ENCODE assay signal across 35 cellular contexts in the genomic region with DNA sequence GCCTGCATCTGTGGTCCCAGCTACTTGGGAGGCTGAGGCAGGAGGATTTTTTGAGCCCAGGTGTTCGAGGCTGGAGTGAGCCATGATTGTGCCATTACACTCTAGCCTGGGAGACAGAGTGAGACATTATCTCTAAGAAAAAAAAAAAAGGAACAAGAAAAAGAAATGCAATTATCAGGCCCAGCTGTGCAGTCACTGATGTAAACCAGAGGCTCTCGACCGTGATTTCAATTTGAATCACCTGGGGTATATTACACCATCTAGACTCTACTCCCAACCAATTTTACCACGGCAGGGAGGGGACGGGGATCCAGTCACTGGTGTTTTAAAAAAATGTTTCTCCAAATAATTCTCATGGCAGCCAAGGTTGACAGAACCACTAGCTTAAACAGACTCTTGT. TPM values are rescaled to one million over a fixed set of nuclear protein-coding genes. Genes with fewer than 3 reads are reported as not detected.
"Had no signal": no experiment of that assay in that cellular context is flagged by ENCODE, and none has a peak within 500 bp of the region (broad histone marks: within the 10 kb centered on the region; RNA-seq: fewer than 3 reads in every experiment).

No MANE protein-coding gene starts in this region.

- H3K9me3 ChIP-seq: body of pancreas, gastrocnemius medialis had no signal

- H3K4me3 ChIP-seq: adrenal gland, body of pancreas, esophagus muscularis mucosa, gastrocnemius medialis, heart left ventricle had no signal

- DNase-seq: activated CD4-positive, alpha-beta memory T cell treated with anti-CD3 and anti-CD28 coated beads for 36 hours; activated CD4-positive, alpha-beta T cell treated with anti-CD3 and anti-CD28 coated beads for 36 hours; activated CD4-positive, alpha-beta T cell treated with anti-CD3 and anti-CD28 coated beads, Interleukin-2, amount 10 ng/mL, durations not matched to agents 24 days and 14 days; activated CD4-positive, CD25-positive, alpha-beta regulatory T cell; activated CD4-positive, CD25-positive, alpha-beta regulatory T cell treated with anti-CD3 and anti-CD28 coated beads, Interleukin-2, amount 50 U/mL, for 72 hours; activated CD8-positive, alpha-beta memory T cell treated with anti-CD3 and anti-CD28 coated beads, Interleukin-2, amount 10 ng/mL, durations not matched to agents 7 days and 5 days; activated CD8-positive, alpha-beta memory T cell treated with anti-CD3 and anti-CD28 coated beads, Interleukin-2, amount 50 U/mL, for 4 hours; activated CD8-positive, alpha-beta T cell treated with anti-CD3 and anti-CD28 coated beads, Interleukin-2, amount 10 ng/mL, durations not matched to agents 7 days and 5 days; activated effector memory CD4-positive, alpha-beta T cell treated with anti-CD3 and anti-CD28 coated beads, Interleukin-2, amount 50 U/mL, for 16 hours; activated naive CD4-positive, alpha-beta T cell treated with anti-CD3 and anti-CD28 coated beads for 36 hours; activated naive CD8-positive, alpha-beta T cell treated with anti-CD3 and anti-CD28 coated beads for 36 hours; activated naive CD8-positive, alpha-beta T cell treated with anti-CD3 and anti-CD28 coated beads, Interleukin-2, amount 50 U/mL, for 24 hours; activated T-cell treated with anti-CD3 and anti-CD28 coated beads, Interleukin-2, amount 50 U/mL, for 1 hour; activated T-cell treated with anti-CD3 and anti-CD28 coated beads, Interleukin-2, amount 50 U/mL, for 48 hours; adrenal gland; amygdala; aorta; body of pancreas; caudate nucleus; cortex of kidney; dermis blood vessel endothelial cell; effector CD4-positive, alpha-beta T cell; effector memory CD8-positive, alpha-beta T cell; erythroblast; foreskin keratinocyte; gastrocnemius medialis; glutamatergic neuron; heart left ventricle had no signal

- FAIRE-seq: colon had no signal

- H3K36me3 Mint-ChIP-seq: activated CD4-positive, alpha-beta memory T cell treated with anti-CD3 and anti-CD28 coated beads for 36 hours; activated CD8-positive, alpha-beta memory T cell treated with anti-CD3 and anti-CD28 coated beads, Interleukin-2, amount 10 ng/mL, durations not matched to agents 7 days and 5 days; activated naive CD8-positive, alpha-beta T cell treated with anti-CD3 and anti-CD28 coated beads for 36 hours had no signal

- ATAC-seq: activated CD4-positive, alpha-beta T cell treated with anti-CD3 and anti-CD28 coated beads for 36 hours; activated CD8-positive, alpha-beta memory T cell treated with anti-CD3 and anti-CD28 coated beads, Interleukin-2, amount 10 ng/mL, durations not matched to agents 7 days and 5 days; activated CD8-positive, alpha-beta T cell treated with anti-CD3 and anti-CD28 coated beads, Interleukin-2, amount 10 ng/mL, durations not matched to agents 7 days and 5 days; activated naive CD8-positive, alpha-beta T cell treated with anti-CD3 and anti-CD28 coated beads, Interleukin-2, amount 50 U/mL, for 24 hours; body of pancreas; effector memory CD8-positive, alpha-beta T cell; foreskin keratinocyte; gastrocnemius medialis; heart left ventricle had no signal

- H3K4me1 ChIP-seq: adrenal gland, body of pancreas, esophagus muscularis mucosa, foreskin keratinocyte, gastrocnemius medialis, heart left ventricle had no signal

- H3K27ac ChIP-seq: adrenal gland, body of pancreas, esophagus muscularis mucosa, foreskin keratinocyte, gastrocnemius medialis, heart left ventricle had no signal

- H3K27me3 ChIP-seq: adrenal gland, body of pancreas, foreskin keratinocyte had no signal

- H3K27ac Mint-ChIP-seq: activated CD4-positive, alpha-beta memory T cell treated with anti-CD3 and anti-CD28 coated beads for 36 hours; activated CD4-positive, alpha-beta T cell treated with anti-CD3 and anti-CD28 coated beads for 36 hours; activated CD4-positive, alpha-beta T cell treated with anti-CD3 and anti-CD28 coated beads, Interleukin-2, amount 10 ng/mL, durations not matched to agents 24 days and 14 days; activated CD8-positive, alpha-beta memory T cell treated with anti-CD3 and anti-CD28 coated beads, Interleukin-2, amount 10 ng/mL, durations not matched to agents 7 days and 5 days; activated CD8-positive, alpha-beta T cell treated with anti-CD3 and anti-CD28 coated beads, Interleukin-2, amount 10 ng/mL, durations not matched to agents 7 days and 5 days; activated naive CD4-positive, alpha-beta T cell treated with anti-CD3 and anti-CD28 coated beads for 36 hours; activated naive CD4-positive, alpha-beta T cell treated with anti-CD3 and anti-CD28 coated beads, Interleukin-2, amount 50 U/mL, for 24 hours; activated naive CD8-positive, alpha-beta T cell treated with anti-CD3 and anti-CD28 coated beads for 36 hours; activated naive CD8-positive, alpha-beta T cell treated with anti-CD3 and anti-CD28 coated beads, Interleukin-2, amount 50 U/mL, for 24 hours; activated T-helper 1 cell treated with anti-CD3 and anti-CD28 coated beads, Interleukin-12 subunit alpha, Interleukin-12 subunit beta, Interleukin-2, Interleukin-4 antibody, amounts not matched to agents 30 ng/mL and 10 ng/mL and 1 ng/mL, durations not matched to agents 14 hours and 24 hours and 36 hours; activated T-helper 2 cell treated with anti-CD3 and anti-CD28 coated beads, Interferon-gamma antibody, Interleukin-2, Interleukin-4, amounts not matched to agents 10 μg/mL and 5 μg/mL and 100 μg/mL, durations not matched to agents 14 hours and 24 hours and 36 hours; effector memory CD8-positive, alpha-beta T cell had no signal

- H3K4me3 Mint-ChIP-seq: activated CD4-positive, alpha-beta memory T cell treated with anti-CD3 and anti-CD28 coated beads for 36 hours; activated CD4-positive, alpha-beta T cell treated with anti-CD3 and anti-CD28 coated beads for 36 hours; activated CD4-positive, alpha-beta T cell treated with anti-CD3 and anti-CD28 coated beads, Interleukin-2, amount 10 ng/mL, durations not matched to agents 24 days and 14 days; activated CD8-positive, alpha-beta memory T cell treated with anti-CD3 and anti-CD28 coated beads, Interleukin-2, amount 10 ng/mL, durations not matched to agents 7 days and 5 days; activated CD8-positive, alpha-beta T cell treated with anti-CD3 and anti-CD28 coated beads, Interleukin-2, amount 10 ng/mL, durations not matched to agents 7 days and 5 days; activated naive CD4-positive, alpha-beta T cell treated with anti-CD3 and anti-CD28 coated beads for 36 hours; activated naive CD4-positive, alpha-beta T cell treated with anti-CD3 and anti-CD28 coated beads, Interleukin-2, amount 50 U/mL, for 24 hours; activated naive CD8-positive, alpha-beta T cell treated with anti-CD3 and anti-CD28 coated beads for 36 hours; activated naive CD8-positive, alpha-beta T cell treated with anti-CD3 and anti-CD28 coated beads, Interleukin-2, amount 50 U/mL, for 24 hours; activated T-helper 1 cell treated with anti-CD3 and anti-CD28 coated beads, Interleukin-12 subunit alpha, Interleukin-12 subunit beta, Interleukin-2, Interleukin-4 antibody, amounts not matched to agents 30 ng/mL and 10 ng/mL and 1 ng/mL, durations not matched to agents 14 hours and 24 hours and 36 hours; effector memory CD8-positive, alpha-beta T cell had no signal

- H3K9me3 Mint-ChIP-seq: activated CD4-positive, alpha-beta T cell treated with anti-CD3 and anti-CD28 coated beads, Interleukin-2, amount 10 ng/mL, durations not matched to agents 24 days and 14 days; activated naive CD4-positive, alpha-beta T cell treated with anti-CD3 and anti-CD28 coated beads for 36 hours; activated naive CD8-positive, alpha-beta T cell treated with anti-CD3 and anti-CD28 coated beads, Interleukin-2, amount 50 U/mL, for 24 hours; activated T-helper 1 cell treated with anti-CD3 and anti-CD28 coated beads, Interleukin-12 subunit alpha, Interleukin-12 subunit beta, Interleukin-2, Interleukin-4 antibody, amounts not matched to agents 30 ng/mL and 10 ng/mL and 1 ng/mL, durations not matched to agents 14 hours and 24 hours and 36 hours; activated T-helper 2 cell treated with anti-CD3 and anti-CD28 coated beads, Interferon-gamma antibody, Interleukin-2, Interleukin-4, amounts not matched to agents 10 μg/mL and 5 μg/mL and 100 μg/mL, durations not matched to agents 14 hours and 24 hours and 36 hours had no signal

- H3K36me3 ChIP-seq: adrenal gland, esophagus muscularis mucosa, gastrocnemius medialis, heart left ventricle had no signal

RNA-seq across cellular contexts. Expression of a gene that starts 48.8 kb away (rescaled TPM):
- total RNA-seq: activated CD4-positive, alpha-beta memory T cell treated with anti-CD3 and anti-CD28 coated beads for 36 hours; activated CD4-positive, alpha-beta T cell treated with anti-CD3 and anti-CD28 coated beads for 36 hours; activated CD4-positive, alpha-beta T cell treated with anti-CD3 and anti-CD28 coated beads, Interleukin-2, amount 10 ng/mL, durations not matched to agents 24 days and 14 days; activated CD8-positive, alpha-beta memory T cell treated with anti-CD3 and anti-CD28 coated beads for 36 hours; activated CD8-positive, alpha-beta memory T cell treated with anti-CD3 and anti-CD28 coated beads, Interleukin-2, amount 10 ng/mL, durations not matched to agents 7 days and 5 days; activated CD8-positive, alpha-beta T cell treated with anti-CD3 and anti-CD28 coated beads, Interleukin-2, amount 10 ng/mL, durations not matched to agents 7 days and 5 days; activated naive CD4-positive, alpha-beta T cell treated with anti-CD3 and anti-CD28 coated beads for 36 hours; activated naive CD8-positive, alpha-beta T cell treated with anti-CD3 and anti-CD28 coated beads for 36 hours; activated T-helper 1 cell treated with anti-CD3 and anti-CD28 coated beads, Interleukin-12 subunit alpha, Interleukin-12 subunit beta, Interleukin-2, Interleukin-4 antibody, amounts not matched to agents 30 ng/mL and 10 ng/mL and 1 ng/mL, durations not matched to agents 14 hours and 24 hours and 36 hours; activated T-helper 2 cell treated with anti-CD3 and anti-CD28 coated beads, Interferon-gamma antibody, Interleukin-2, Interleukin-4, amounts not matched to agents 10 μg/mL and 5 μg/mL and 100 μg/mL, durations not matched to agents 14 hours and 24 hours and 36 hours; adrenal gland; aorta; chondrocyte; dermis blood vessel endothelial cell; esophagus muscularis mucosa; foreskin keratinocyte; gastrocnemius medialis had no signal
- polyA plus RNA-seq: adrenal gland, foreskin keratinocyte, heart left ventricle had no signal
